8 cellular contexts compared by ENCODE assay signal in the genomic region with DNA sequence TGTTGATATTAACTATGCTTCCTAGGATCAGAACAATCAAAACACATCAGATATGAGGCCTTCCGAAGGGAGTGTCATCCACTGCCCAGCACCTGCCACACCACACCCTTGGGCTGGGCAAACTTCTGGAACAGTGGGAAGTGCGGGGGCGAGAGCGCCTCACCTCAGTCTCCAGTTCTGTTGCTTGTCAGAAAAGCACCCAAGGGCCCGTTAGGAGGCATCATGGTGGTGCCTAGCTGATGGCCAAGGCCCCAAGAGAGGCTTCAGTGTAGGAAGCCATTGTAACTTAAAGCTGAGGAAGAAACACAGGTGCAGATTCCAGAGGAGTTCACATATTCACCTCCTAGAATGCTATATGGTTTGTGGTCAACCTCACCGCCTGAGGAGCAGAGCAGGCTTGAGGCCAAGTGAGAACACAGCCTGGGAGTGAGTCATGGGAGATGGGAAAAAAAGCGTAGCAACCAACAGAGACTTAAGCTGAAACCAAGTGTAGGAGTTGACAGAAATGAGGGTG.
A peak's percentile ranks its signal among the peaks of the same experiment; 100 is the strongest.
DNase-seq lines count a peak whose midpoint lies in the region; ATAC-seq and TF ChIP-seq lines count a peak whose summit lies in the region.

No MANE protein-coding gene starts in this region.

- peak overlapping the region; percentile 25 to 53 for H3K4me3 ChIP-seq in HCT116 (replicated peaks in 1 of 2; ENCODE audit: low read depth in 1 of 2, low read length in 2 of 2)
- no peak overlapping the region for H3K4me3 ChIP-seq in RWPE2 (ENCODE audit: severe bottlenecking)
- H3K4me3 ChIP-seq in esophagus squamous epithelium: peak overlapping the region in 1 of 4 donors; percentile 4

- no peaks in the 10 kb centered on the region for H4K20me1 ChIP-seq in HCT116 (ENCODE audit: insufficient read depth)

- BruUV-seq in HCT116 (replicated peaks; lab: Mats Ljungman, UMichigan): no TSS peak

- H3K4me1 ChIP-seq in HCT116 (ENCODE audit: control insufficient read depth in 1 of 2, insufficient read depth in 2 of 2, low read length in 2 of 2) (peaks cover 24 to 35% of the 10 kb centered on the region in 2 experiments), RWPE2 (ENCODE audit: insufficient read depth, poor library complexity, severe bottlenecking) (peaks cover 20% of the 10 kb centered on the region), esophagus squamous epithelium (peaks cover 0 to 59% (median 3%) of the 10 kb centered on the region in 3 donors)

- ATAC-seq in HCT116 (peak; percentile 86), RWPE2 (ENCODE audit: low read depth) (peak; percentile 96), HG02759 (IDR thresholded peaks at IDR 0.05; ENCODE audit: unreplicated experiment) (no peak), GM21360 (IDR thresholded peaks at IDR 0.05; ENCODE audit: unreplicated experiment) (no peak)

- H3K36me3 ChIP-seq in HCT116 (ENCODE audit: control insufficient read depth in 1 of 2, insufficient read depth in 2 of 2, low read length in 2 of 2) (no peaks in the 10 kb centered on the region), RWPE2 (ENCODE audit: low read depth) (no peaks in the 10 kb centered on the region), esophagus squamous epithelium (no peaks in the 10 kb centered on the region)

- CTCF ChIA-PET in HCT116 (lab: Charles Lee): interaction anchor here (0.7 kb wide), 1 partner anchor 154 kb away, joined by 3 read pairs; no protein-coding TSS in a partner anchor

- TF ChIP-seq CTCF in HCT116 (IDR thresholded peaks at IDR 0.05 in 2 of 3, conservative IDR thresholded peaks at IDR 0.05 in 1 of 3; ENCODE audit: borderline replicate concordance in 1 of 3, insufficient read depth in 1 of 3, low read depth in 2 of 3, low read length in 2 of 3): no peak
- TF ChIP-seq CTCF in RWPE2 (IDR thresholded peaks at IDR 0.05; ENCODE audit: poor library complexity, severe bottlenecking): no peak
- TF ChIP-seq CTCF in esophagus squamous epithelium (IDR thresholded peaks at IDR 0.05): no peak

- H3K9ac ChIP-seq in HCT116 (ENCODE audit: low read length): peak overlapping the region; percentile 44

- peak overlapping the region; percentile 93 for H3K4me2 ChIP-seq in HCT116 (ENCODE audit: low read length)

- POLR2A ChIA-PET in HCT116 (lab: Charles Lee): interaction anchor here (1.8 kb wide), 1 partner anchor 85 kb away, joined by 5 read pairs; the partner anchor contains the start of gene ATL2

- H3K27ac ChIP-seq in HCT116 (ENCODE audit: low read depth, low read length) (peak overlapping the region; percentile 41), RWPE2 (ENCODE audit: poor library complexity, severe bottlenecking) (peak overlapping the region; percentile 40), esophagus squamous epithelium (peak overlapping the region; percentile 64 to 85 (median 78))

- no peaks in the 10 kb centered on the region for H3K27me3 ChIP-seq in HCT116 (ENCODE audit: insufficient read depth, low read length)
- H3K27me3 ChIP-seq in RWPE2 (ENCODE audit: insufficient read depth, poor library complexity, severe bottlenecking): no peaks in the 10 kb centered on the region
- H3K27me3 ChIP-seq in esophagus squamous epithelium: no peaks in the 10 kb centered on the region

- TF ChIP-seq POLR2A in HCT116 (IDR thresholded peaks at IDR 0.05; ENCODE audit: borderline replicate concordance, extremely low read depth, insufficient read depth, insufficient read length) (no peak), esophagus squamous epithelium (IDR thresholded peaks at IDR 0.05) (no peak)

- peak; percentile 94 for DNase-seq in HCT116 (ENCODE audit: low read depth, low spot score)
- peak; percentile 84 for DNase-seq in RWPE2 (ENCODE audit: low spot score)
- no peak for DNase-seq in esophagus squamous epithelium (lab: John Stamatoyannopoulos, UW)
- peak in 3 of 4 experiments; percentile 23 to 54 (median 26) for DNase-seq in stimulated activated CD4-positive, alpha-beta T cell treated with anti-CD3 and anti-CD28 coated beads, Interleukin-1b, Interleukin-23, amount 100 ng/mL, for 24 hours (ENCODE audit: low read depth in 4 of 4, low spot score in 1 of 4)
- DNase-seq in SHP77 (lab: John Stamatoyannopoulos, UW): no peak
- DNase-seq in T-helper 9 cell: no peak

- no peaks in the 10 kb centered on the region for H3K9me2 ChIP-seq in HCT116 (ENCODE audit: insufficient read depth)

- H2AFZ ChIP-seq in HCT116 (ENCODE audit: low read depth, low read length, poor library complexity, severe bottlenecking): peak overlapping the region; percentile 98

- no peaks in the 10 kb centered on the region for H3K79me2 ChIP-seq in HCT116 (ENCODE audit: insufficient read depth, low read length)

- TF ChIP-seq RAD21 in HCT116 (IDR thresholded peaks at IDR 0.05; ENCODE audit: low read depth): peak; percentile 22; the same call in 1 of the 2 replicates

- H3K9me3 ChIP-seq in HCT116 (ENCODE audit: control insufficient read depth in 1 of 2, insufficient read depth in 1 of 2, low read depth in 1 of 2, low read length in 2 of 2) (no peaks in the 10 kb centered on the region), RWPE2 (ENCODE audit: severe bottlenecking) (no peaks in the 10 kb centered on the region), esophagus squamous epithelium (no peaks in the 10 kb centered on the region)

- WGBS in esophagus squamous epithelium, 2 donors: 21 to 47% methylated on average over 6 of the region's 7 CpGs

- intact Hi-C loops in HCT116 (cut with micrococcal nuclease): loop anchor here (1.0 kb wide), 1 partner anchor 85 kb away; the partner anchor contains the start of gene ATL2
- intact Hi-C loops in esophagus squamous epithelium (cut with DNase I): no loop called here

- RAD21 ChIA-PET in HCT116 (lab: Charles Lee; ENCODE audit: low non-redundant PET in 1 of 2, low total read pairs in 2 of 2, uncharacterized antibody in 2 of 2, unreplicated experiment in 2 of 2): interaction anchor here (0.6 to 0.7 kb wide), 3 partner anchors 32 to 963 kb away, joined by 3 to 5 read pairs (median 4); no protein-coding TSS in a partner anchor

TF ChIP-seq in HCT116, 20 proteins besides CTCF, POLR2A, EP300 and RAD21 (continues in another document):
- TF ChIP-seq ATF3 (IDR thresholded peaks at IDR 0.05): no peak
- no peak for TF ChIP-seq ZFX (IDR thresholded peaks at IDR 0.05)
- peak; percentile 56; the same call in 1 of the 2 replicates for TF ChIP-seq CEBPB (IDR thresholded peaks at IDR 0.05; ENCODE audit: low read depth)
- no peak for TF ChIP-seq ZBTB33 (IDR thresholded peaks at IDR 0.05; ENCODE audit: extremely low read depth, insufficient replicate concordance, low read length)
- peak; percentile 99 for TF ChIP-seq EGR1 (IDR thresholded peaks at IDR 0.05; ENCODE audit: low read depth)
- TF ChIP-seq POLR2AphosphoS5 (IDR thresholded peaks at IDR 0.05; ENCODE audit: low read depth, low read length): 0 out of 2 replicates have a peak, but pooled peaks have one; percentile 31
- peak; percentile 84 for TF ChIP-seq JUND (IDR thresholded peaks at IDR 0.05)
- no peak for TF ChIP-seq ELF1 (IDR thresholded peaks at IDR 0.05; ENCODE audit: borderline replicate concordance, low read depth)
- TF ChIP-seq CBX3 (IDR thresholded peaks at IDR 0.05; ENCODE audit: low read depth): peak; percentile 90
- TF ChIP-seq FOSL1 (IDR thresholded peaks at IDR 0.05; ENCODE audit: low read depth): peak; percentile 84
- TF ChIP-seq ZNF274 (IDR thresholded peaks at IDR 0.05; ENCODE audit: low read depth, low read length): no peak
- TF ChIP-seq SP1 (IDR thresholded peaks at IDR 0.05; ENCODE audit: low read depth): peak; percentile 69
- no peak for TF ChIP-seq REST (IDR thresholded peaks at IDR 0.05; ENCODE audit: low read depth)
- no peak for TF ChIP-seq EZH2phosphoT487 (IDR thresholded peaks at IDR 0.05; ENCODE audit: borderline replicate concordance)

Comparison
In these comparisons a context has a peak if more than half of its experiments do, and no peak if none do; other contexts are left out.
1. ATAC-seq: peak in HCT116 (single experiment) and RWPE2 (single experiment); none in HG02759 (single experiment) and GM21360 (single experiment).
2. DNase-seq: peak in HCT116 (single experiment), RWPE2 (single experiment) and stimulated activated CD4-positive, alpha-beta T cell treated with anti-CD3 and anti-CD28 coated beads, Interleukin-1b, Interleukin-23, amount 100 ng/mL, for 24 hours (3 of 4); none in esophagus squamous epithelium (single experiment), SHP77 (0 of 2) and T-helper 9 cell (single experiment).
3. Peak in every context shown above with its lines, with median percentiles within 50 percentile points of each other: H3K27ac ChIP-seq.